Comparison of ENCODE assay signal across 1 cellular context in the genomic region with DNA sequence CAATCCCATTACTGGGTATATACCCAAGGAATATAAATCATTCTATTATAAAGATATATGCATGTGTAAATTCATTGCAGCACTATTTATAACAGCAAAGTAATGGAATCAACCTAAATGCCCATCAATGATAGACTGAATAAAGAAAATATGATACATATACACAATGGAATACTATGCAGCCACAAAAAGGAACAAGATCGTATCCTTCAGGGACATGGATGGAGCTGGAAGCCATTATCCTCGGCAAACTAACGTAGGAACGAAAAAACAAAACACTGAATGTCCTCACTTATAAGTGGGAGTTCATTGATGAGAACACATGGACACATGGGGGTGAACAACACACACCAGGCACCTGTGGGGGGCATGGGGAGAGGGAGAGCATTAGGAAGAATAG.
TF ChIP-seq lines count a peak whose summit lies in the region.

No MANE protein-coding gene starts in this region.

TF ChIP-seq in HEK293, 187 proteins besides CTCF, POLR2A, EP300 and RAD21 (continued from another document):
- peak; percentile 77 for TF ChIP-seq ZNF146 (tag by site-specific recombination; IDR thresholded peaks at IDR 0.05)
- TF ChIP-seq, protein P1, sequence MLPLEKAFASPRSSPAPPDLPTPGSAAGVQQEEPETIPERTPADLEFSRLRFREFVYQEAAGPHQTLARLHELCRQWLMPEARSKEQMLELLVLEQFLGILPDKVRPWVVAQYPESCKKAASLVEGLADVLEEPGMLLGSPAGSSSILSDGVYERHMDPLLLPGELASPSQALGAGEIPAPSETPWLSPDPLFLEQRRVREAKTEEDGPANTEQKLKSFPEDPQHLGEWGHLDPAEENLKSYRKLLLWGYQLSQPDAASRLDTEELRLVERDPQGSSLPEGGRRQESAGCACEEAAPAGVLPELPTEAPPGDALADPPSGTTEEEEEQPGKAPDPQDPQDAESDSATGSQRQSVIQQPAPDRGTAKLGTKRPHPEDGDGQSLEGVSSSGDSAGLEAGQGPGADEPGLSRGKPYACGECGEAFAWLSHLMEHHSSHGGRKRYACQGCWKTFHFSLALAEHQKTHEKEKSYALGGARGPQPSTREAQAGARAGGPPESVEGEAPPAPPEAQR (tag by site-specific recombination; IDR thresholded peaks at IDR 0.05) = no peak
